9 cellular contexts compared by ENCODE assay signal in genomic region chr17:74432484-74433391, GRCh38. TPM values are rescaled to one million over a fixed set of nuclear protein-coding genes. Genes with fewer than 3 reads are reported as not detected.
DNase-seq lines count a peak whose midpoint lies in the region; ATAC-seq and TF ChIP-seq lines count a peak whose summit lies in the region.
"Had no signal": no experiment of that assay in that cellular context is flagged by ENCODE, and none has a peak within 500 bp of the region (broad histone marks: within the 10 kb centered on the region; RNA-seq: fewer than 3 reads in every experiment).

No MANE protein-coding gene starts in this region.

- no peak overlapping the region for H3K27ac ChIP-seq in iPS-18a (ENCODE audit: low read length)
- peak overlapping the region; percentile 96 to 99 (median 98) for H3K27ac ChIP-seq in gastrocnemius medialis

- peak overlapping the region; percentile 47; the same call in 1 of the 2 replicates for H3K4me3 ChIP-seq in GM08714 (ENCODE audit: low read length)
- peak overlapping the region; percentile 84 for H3K4me3 ChIP-seq in iPS-18a (ENCODE audit: low read length)
- H3K4me3 ChIP-seq in gastrocnemius medialis, result peak overlapping the region; percentile 76 to 84 (median 81)

- no peaks in the 10 kb centered on the region for H3K36me3 ChIP-seq in iPS-18a (ENCODE audit: control insufficient read depth, low read depth, low read length)
- no peaks in the 10 kb centered on the region for H3K36me3 ChIP-seq in gastrocnemius medialis

- peaks cover 45% of the 10 kb centered on the region for H3K27me3 Mint-ChIP-seq in activated B cell treated with CpG ODN at 0.5 μM for 24 hours

- H3K9ac ChIP-seq in iPS-18a (ENCODE audit: low read length), result peak overlapping the region; percentile 63

- H3K27me3 ChIP-seq in iPS-18a (ENCODE audit: control insufficient read depth, insufficient read depth, low read length), result peaks cover 36% of the 10 kb centered on the region
- H3K27me3 ChIP-seq in gastrocnemius medialis, result no peaks in the 10 kb centered on the region

- no peaks in the 10 kb centered on the region for H3K9me3 ChIP-seq in iPS-18a (ENCODE audit: control insufficient read depth, low read depth, low read length)
- no peaks in the 10 kb centered on the region for H3K9me3 ChIP-seq in gastrocnemius medialis

- H3K4me1 ChIP-seq in iPS-18a (ENCODE audit: control insufficient read depth, low read depth, low read length), result peaks cover 19% of the 10 kb centered on the region
- H3K4me1 ChIP-seq in gastrocnemius medialis, result peaks cover 27 to 45% of the 10 kb centered on the region in 2 donors

- in situ Hi-C loops in gastrocnemius medialis (cut with MboI; ENCODE audit: low sequenced_read_pairs in 4 of 4), result no loop called here

- peaks cover 21% of the 10 kb centered on the region for H3K4me1 Mint-ChIP-seq in activated B cell treated with CpG ODN at 0.5 μM for 24 hours

- H3K27ac Mint-ChIP-seq in activated B cell treated with CpG ODN at 0.5 μM for 24 hours, result no peak overlapping the region
- H3K27ac Mint-ChIP-seq: activated naive CD4-positive, alpha-beta T cell treated with anti-CD3 and anti-CD28 coated beads, Interleukin-2, amount 50 U/mL, for 72 hours had no signal

- POLR2A ChIA-PET in activated B cell treated with CpG ODN at 0.5 μM for 24 hours (lab: Charles Lee), result interaction anchor here (0.7 kb wide), 1 partner anchor 348 kb away, joined by 4 read pairs; no protein-coding TSS in a partner anchor

- no peak for ATAC-seq in activated B cell treated with CpG ODN at 0.5 μM for 24 hours (ENCODE audit: low read depth)
- no peak for ATAC-seq in gastrocnemius medialis

- CTCF ChIA-PET in activated B cell treated with CpG ODN at 0.5 μM for 24 hours (lab: Charles Lee), result no interaction called here

- peak overlapping the region; percentile 60 for H3K4me3 Mint-ChIP-seq in activated B cell treated with CpG ODN at 0.5 μM for 24 hours

- H3K36me3 Mint-ChIP-seq in activated B cell treated with CpG ODN at 0.5 μM for 24 hours (ENCODE audit: low read depth), result no peaks in the 10 kb centered on the region
- H3K36me3 Mint-ChIP-seq: activated naive CD4-positive, alpha-beta T cell treated with anti-CD3 and anti-CD28 coated beads, Interleukin-2, amount 50 U/mL, for 72 hours had no signal

- H3K9me3 Mint-ChIP-seq in activated B cell treated with CpG ODN at 0.5 μM for 24 hours, result peaks cover 12% of the 10 kb centered on the region

- DNase-seq in activated B cell treated with CpG ODN at 0.5 μM for 24 hours (no peak), gastrocnemius medialis (no peak), cerebellar nuclear complex (lab: John Stamatoyannopoulos, UW) (no peak), GM19240 (ENCODE audit: insufficient read length, low spot score) (no peak), HT-29 (ENCODE audit: low spot score) (no peak), epidermal melanocyte (ENCODE audit: insufficient read length, low spot score) (no peak)

- intact Hi-C loops in activated B cell treated with CpG ODN at 0.5 μM for 24 hours (cut with micrococcal nuclease), result loop anchor here (1.0 to 10.0 kb wide), 2 partner anchors 10 to 302 kb away; partner anchors contain the start of gene RAB37
- intact Hi-C loops in gastrocnemius medialis (cut with DNase I; ENCODE audit: low total_unique reads), result no loop called here

- TF ChIP-seq CTCF in activated B cell treated with CpG ODN at 0.5 μM for 24 hours (IDR thresholded peaks at IDR 0.05) (no peak), gastrocnemius medialis (IDR thresholded peaks at IDR 0.05 in 4 of 5, conservative IDR thresholded peaks at IDR 0.05 in 1 of 5) (no peak)

- no peak for TF ChIP-seq POLR2A in gastrocnemius medialis (IDR thresholded peaks at IDR 0.05)

RNA-seq across cellular contexts. Expression of gene GPRC5C, which starts 0.8 kb away (rescaled TPM):
- 14.0 and 17.0 TPM in 2 replicates for total RNA-seq in activated B cell treated with CpG ODN at 0.5 μM for 24 hours
- total RNA-seq in gastrocnemius medialis, result 100 to 1,000 TPM in 3 of 4 donors, 10 to 100 TPM in 1; 80.4 to 138 (median 127) TPM
- total RNA-seq in HT-29 (2014; rRNA removed; shearing (Covaris generic)), result 145 and 149 TPM in 2 replicates

RNA-seq across cellular contexts. Expression of gene CD300A, which starts 33.7 kb away (rescaled TPM):
- 0.34 and 0.71 TPM in 2 replicates for total RNA-seq in activated B cell treated with CpG ODN at 0.5 μM for 24 hours
- 1 to 10 TPM in 2 of 4 donors, not detected in 2; 1.4 to 2.5 TPM for total RNA-seq in gastrocnemius medialis
- not detected in 2 replicates for total RNA-seq in HT-29 (2014; rRNA removed; shearing (Covaris generic))
